In genomic region chr12:84875241-84875640, GRCh38 we compare ENCODE assay signal across 23 cellular contexts. TPM values are rescaled to one million over a fixed set of nuclear protein-coding genes. Genes with fewer than 3 reads are reported as not detected.
"Had no signal": no experiment of that assay in that cellular context is flagged by ENCODE, and none has a peak within 500 bp of the region (broad histone marks: within the 10 kb centered on the region; RNA-seq: fewer than 3 reads in every experiment).

No MANE protein-coding gene starts in this region.

- H3K27ac ChIP-seq: colonic mucosa, epithelial cell of prostate, esophagus squamous epithelium, right lobe of liver, thoracic aorta, uterus had no signal

- H3K4me3 ChIP-seq: colonic mucosa, esophagus squamous epithelium, right lobe of liver, thoracic aorta, uterus had no signal

- FAIRE-seq: bronchial epithelial cell had no signal

- H3K9me3 ChIP-seq: colonic mucosa, esophagus squamous epithelium, right lobe of liver, thoracic aorta, uterus had no signal

- H3K4me1 ChIP-seq: colonic mucosa, esophagus squamous epithelium, right lobe of liver, uterus had no signal

- ATAC-seq: activated naive CD8-positive, alpha-beta T cell treated with anti-CD3 and anti-CD28 coated beads, Interleukin-2, amount 50 U/mL, for 24 hours had no signal

- H3K27me3 ChIP-seq: colonic mucosa, esophagus squamous epithelium, right lobe of liver, uterus had no signal

- DNase-seq: activated B cell treated with CpG ODN at 0.5 μM for 24 hours; activated CD4-positive, alpha-beta T cell treated with anti-CD3 and anti-CD28 coated beads, Interleukin-2, amount 50 U/mL, for 1 hour; activated CD8-positive, alpha-beta T cell treated with anti-CD3 and anti-CD28 coated beads for 36 hours; activated gamma-delta T cell treated with Interleukin-2 at 50 U/mL for 16 hours; activated naive CD8-positive, alpha-beta T cell treated with anti-CD3 and anti-CD28 coated beads, Interleukin-2, amount 50 U/mL, for 24 hours; activated T-cell treated with anti-CD3 and anti-CD28 coated beads, Interleukin-2, amount 50 U/mL, for 4 hours; colonic mucosa; effector CD8-positive, alpha-beta T cell; esophagus squamous epithelium; glutamatergic neuron; left cardiac atrium; posterior cingulate gyrus; right lobe of liver; stimulated activated CD4-positive, alpha-beta T cell treated with anti-CD3 and anti-CD28 coated beads, Interleukin-12 subunit alpha, Interleukin-12 subunit beta, amount 100 ng/mL, for 4 hours; stimulated activated CD4-positive, alpha-beta T cell treated with anti-CD3 and anti-CD28 coated beads, Interleukin-4, amount 100 ng/mL, for 1 hour; uterus had no signal

- H3K36me3 ChIP-seq: colonic mucosa, esophagus squamous epithelium, right lobe of liver, thoracic aorta, uterus had no signal

RNA-seq across cellular contexts. Expression of gene SLC6A15, which starts 37.4 kb away (rescaled TPM):
- total RNA-seq: activated B cell treated with CpG ODN at 0.5 μM for 24 hours; activated CD8-positive, alpha-beta T cell treated with anti-CD3 and anti-CD28 coated beads for 36 hours; liver; naive thymus-derived CD8-positive, alpha-beta T cell; osteoblast; right lobe of liver; T-helper 2 cell treated with Interferon-gamma antibody and Interleukin-4, amounts not matched to agents 100 ng/mL and 5 ng/mL, for 36 hours had no signal
- polyA plus RNA-seq: liver; naive thymus-derived CD8-positive, alpha-beta T cell had no signal
